ENCODE assay signal across 19 cellular contexts in the genomic region with DNA sequence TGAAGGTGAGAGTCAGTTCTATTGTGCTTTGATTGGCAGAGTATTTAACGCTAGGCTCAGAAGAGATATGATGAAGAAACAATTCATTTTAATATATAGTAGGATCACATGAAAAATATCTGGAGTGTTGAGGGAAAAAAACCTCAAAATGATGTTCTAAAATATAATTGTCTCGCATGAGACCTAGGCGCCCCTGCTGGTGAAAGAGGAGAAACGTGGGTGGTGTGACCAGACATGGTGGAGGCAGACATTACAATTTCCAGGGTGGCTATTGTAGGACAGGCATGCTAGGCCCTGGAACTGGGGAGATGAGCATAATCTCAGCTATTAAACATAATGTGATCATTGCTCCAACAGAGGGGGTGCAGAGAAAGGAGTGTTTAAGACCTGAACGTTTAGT.
A peak's percentile ranks its signal among the peaks of the same experiment; 100 is the strongest.
DNase-seq lines count a peak whose midpoint lies in the region; ATAC-seq and TF ChIP-seq lines count a peak whose summit lies in the region.
"Had no signal": no experiment of that assay in that cellular context is flagged by ENCODE, and none has a peak within 500 bp of the region (broad histone marks: within the 10 kb centered on the region; RNA-seq: fewer than 3 reads in every experiment).

No MANE protein-coding gene starts in this region.

- TF ChIP-seq CTCF in Loucy (conservative IDR thresholded peaks at IDR 0.05; ENCODE audit: low read length) (peak; percentile 41), WERI-Rb-1 (IDR thresholded peaks at IDR 0.05; ENCODE audit: low read depth, low read length) (0 out of 2 replicates have a peak, but pooled peaks have one; percentile 6), BE2C (IDR thresholded peaks at IDR 0.05; ENCODE audit: low read depth, low read length) (no peak), uterus (IDR thresholded peaks at IDR 0.05) (no peak)

- no peak overlapping the region for H3K4me3 ChIP-seq in Loucy (ENCODE audit: low read length, poor library complexity, severe bottlenecking)
- H3K4me3 ChIP-seq in WERI-Rb-1 (ENCODE audit: low read depth, low read length) = no peak overlapping the region
- H3K4me3 ChIP-seq in BE2C (ENCODE audit: low read depth, low read length) = no peak overlapping the region
- no peak overlapping the region for H3K4me3 ChIP-seq in uterus

- H3K79me2 ChIP-seq in Loucy (ENCODE audit: insufficient read depth, low read length) = no peaks in the 10 kb centered on the region

- H3K9me2 ChIP-seq in Loucy (replicated peaks; ENCODE audit: low read depth, low read length) = no peaks in the 10 kb centered on the region

- no peak overlapping the region for H3K4me2 ChIP-seq in Loucy (ENCODE audit: low read depth, low read length, poor library complexity, severe bottlenecking)

- no peak for ATAC-seq in Right ventricle myocardium superior (ENCODE audit: poor library complexity)

- no peaks in the 10 kb centered on the region for H4K20me1 ChIP-seq in Loucy (ENCODE audit: insufficient read depth, low read length, poor library complexity, severe bottlenecking)

- H3F3A ChIP-seq in Loucy (ENCODE audit: low read depth) = no peaks in the 10 kb centered on the region

- H3K27ac ChIP-seq in WERI-Rb-1 = no peak overlapping the region
- H3K27ac ChIP-seq in uterus = no peak overlapping the region
- H3K27ac ChIP-seq: RWPE1 had no signal

- H3K4me1 ChIP-seq in Loucy (ENCODE audit: insufficient read depth, low read length, poor library complexity, severe bottlenecking) = no peaks in the 10 kb centered on the region
- H3K4me1 ChIP-seq in BE2C = no peaks in the 10 kb centered on the region
- no peaks in the 10 kb centered on the region for H3K4me1 ChIP-seq in uterus

- no peaks in the 10 kb centered on the region for H3K36me3 ChIP-seq in Loucy (ENCODE audit: insufficient read depth, low read length)
- H3K36me3 ChIP-seq in WERI-Rb-1 = no peaks in the 10 kb centered on the region
- H3K36me3 ChIP-seq in BE2C = no peaks in the 10 kb centered on the region
- H3K36me3 ChIP-seq in uterus = no peaks in the 10 kb centered on the region

- H3K9me3 ChIP-seq in Loucy (ENCODE audit: insufficient read depth, low read depth, low read length) (peaks cover 6% of the 10 kb centered on the region; the same call in 1 of the 2 replicates), WERI-Rb-1 (ENCODE audit: severe bottlenecking) (peaks cover 3% of the 10 kb centered on the region), BE2C (no peaks in the 10 kb centered on the region), uterus (no peaks in the 10 kb centered on the region)

- no peaks in the 10 kb centered on the region for H3K27me3 ChIP-seq in Loucy (ENCODE audit: insufficient read depth, low read length, poor library complexity, severe bottlenecking)
- no peaks in the 10 kb centered on the region for H3K27me3 ChIP-seq in WERI-Rb-1 (ENCODE audit: insufficient read depth, low read depth, severe bottlenecking)
- no peaks in the 10 kb centered on the region for H3K27me3 ChIP-seq in BE2C
- H3K27me3 ChIP-seq in uterus = no peaks in the 10 kb centered on the region

- H2AFZ ChIP-seq in Loucy (ENCODE audit: low read length) = no peak overlapping the region

- DNase-seq in NCI-H2171 treated with DMSO at 0.1 percent for 48 hours (lab: John Stamatoyannopoulos, UW) = peak; percentile 1
- no peak for DNase-seq in NCI-H2171 (lab: John Stamatoyannopoulos, UW)
- no peak for DNase-seq in WERI-Rb-1
- DNase-seq in left kidney (ENCODE audit: low read depth, low spot score) = peak; percentile 16
- DNase-seq in BE2C = no peak
- no peak for DNase-seq in uterus
- DNase-seq in Right ventricle myocardium superior = no peak
- DNase-seq: activated CD4-positive, alpha-beta T cell treated with anti-CD3 and anti-CD28 coated beads, Interleukin-2, amount 50 U/mL, for 4 hours; amniotic stem cell; CD4-positive, CD25-positive, alpha-beta regulatory T cell; effector memory CD4-positive, alpha-beta T cell; glutamatergic neuron; immature natural killer cell; Karpas-422; NCI-H1436 treated with DMSO at 0.1 percent for 48 hours; NK-92 treated with Interleukin-12 subunit alpha and Interleukin-12 subunit beta, amount 100 ng/mL, for 24 hours; stimulated activated CD4-positive, alpha-beta T cell treated with anti-CD3 and anti-CD28 coated beads, Interleukin-12 subunit alpha, Interleukin-12 subunit beta, amount 100 ng/mL, for 4 hours had no signal

- TF ChIP-seq POLR2A in uterus (IDR thresholded peaks at IDR 0.05) = no peak

- intact Hi-C loops in uterus (cut with DNase I; ENCODE audit: low total_unique reads) = no loop called here
- intact Hi-C loops in Right ventricle myocardium superior (cut with DNase I) = no loop called here

- no peak overlapping the region for H3K9ac ChIP-seq in Loucy (ENCODE audit: low read depth, low read length, poor library complexity, severe bottlenecking)

Comparison
In these comparisons a context has a peak if more than half of its experiments do, and no peak if none do; other contexts are left out.
1. DNase-seq: peak in NCI-H2171 treated with DMSO at 0.1 percent for 48 hours (single experiment) and left kidney (single experiment); none in NCI-H2171 (single experiment), WERI-Rb-1 (single experiment), BE2C (single experiment), uterus (0 of 2) and Right ventricle myocardium superior (single experiment).
2. CTCF ChIP-seq: peak in Loucy (single experiment) and WERI-Rb-1 (single experiment); none in BE2C (single experiment) and uterus (0 of 4).